ENCODE assay signal across 8 cellular contexts in genomic region chr4:17385403-17385802, GRCh38.
A peak's percentile ranks its signal among the peaks of the same experiment; 100 is the strongest.
DNase-seq lines count a peak whose midpoint lies in the region; ATAC-seq and TF ChIP-seq lines count a peak whose summit lies in the region.

No MANE protein-coding gene starts in this region.

- DNase-seq in EH (ENCODE audit: low read depth) (peak; percentile 60), HT-29 (ENCODE audit: low spot score) (peak; percentile 16), brain pericyte (ENCODE audit: low read depth, low spot score) (peak; percentile 5), occipital lobe (lab: John Stamatoyannopoulos, UW) (peak; percentile 2), HEK293T (ENCODE audit: extremely low spot score) (no peak), NCI-H1436 (lab: John Stamatoyannopoulos, UW) (no peak)
- no peak for DNase-seq in stimulated activated CD8-positive, alpha-beta memory T cell treated with anti-CD3 and anti-CD28 coated beads, Interleukin-4, amount 100 ng/mL, for 48 hours

- ATAC-seq in GM19395 (IDR thresholded peaks at IDR 0.05; ENCODE audit: unreplicated experiment), result peak; percentile 65

- CTCF ChIA-PET in HEK293T (lab: Yijun Ruan, JAX), result no interaction called here

- POLR2A ChIA-PET in HEK293T (lab: Yijun Ruan, JAX), result no interaction called here

TF ChIP-seq in HEK293T, 16 proteins besides CTCF, POLR2A, EP300 and RAD21:
- TF ChIP-seq L3MBTL2 (conservative IDR thresholded peaks at IDR 0.05), result no peak
- no peak for TF ChIP-seq SP1 (IDR thresholded peaks at IDR 0.05)
- TF ChIP-seq PKNOX1 (IDR thresholded peaks at IDR 0.05), result no peak
- no peak for TF ChIP-seq FOXA1 (IDR thresholded peaks at IDR 0.05)
- TF ChIP-seq HDGF (IDR thresholded peaks at IDR 0.05; ENCODE audit: borderline replicate concordance), result no peak
- TF ChIP-seq CTBP1 (IDR thresholded peaks at IDR 0.05; ENCODE audit: borderline replicate concordance), result no peak
- no peak for TF ChIP-seq NFRKB (IDR thresholded peaks at IDR 0.05)
- TF ChIP-seq ELF4 (IDR thresholded peaks at IDR 0.05), result no peak
- no peak for TF ChIP-seq BHLHE40 (IDR thresholded peaks at IDR 0.05; ENCODE audit: borderline replicate concordance)
- TF ChIP-seq LEF1 (IDR thresholded peaks at IDR 0.05; ENCODE audit: borderline replicate concordance), result no peak
- no peak for TF ChIP-seq ZNF384 (IDR thresholded peaks at IDR 0.05)
- no peak for TF ChIP-seq SUZ12 (IDR thresholded peaks at IDR 0.05)

Comparison
In these comparisons a context has a peak if more than half of its experiments do, and no peak if none do; other contexts are left out.
1. DNase-seq: peak in EH (single experiment), HT-29 (single experiment), brain pericyte (single experiment) and occipital lobe (single experiment); none in HEK293T (single experiment), stimulated activated CD8-positive, alpha-beta memory T cell treated with anti-CD3 and anti-CD28 coated beads, Interleukin-4, amount 100 ng/mL, for 48 hours (single experiment) and NCI-H1436 (single experiment).